Comparison of ENCODE assay signal across 9 cellular contexts in the genomic region with DNA sequence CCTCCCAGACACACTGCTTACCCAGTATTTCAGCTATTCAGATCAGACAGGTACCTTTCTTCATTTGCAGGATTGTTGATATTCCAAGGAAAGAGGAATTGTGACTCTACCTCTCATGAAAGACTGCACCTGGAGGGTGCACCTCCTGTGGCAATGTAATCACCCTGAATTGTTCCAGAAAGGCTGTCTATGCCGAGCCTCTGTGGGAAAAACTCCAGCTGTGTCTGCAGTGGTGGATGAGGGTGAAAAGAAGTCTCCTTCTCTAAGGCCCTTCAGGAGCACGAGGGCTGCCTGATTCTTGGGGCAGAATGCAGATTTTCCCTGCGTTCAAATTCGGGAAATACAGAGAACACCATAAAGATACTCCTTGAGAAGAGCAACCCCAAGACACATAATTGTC.
"Had no signal": no experiment of that assay in that cellular context is flagged by ENCODE, and none has a peak within 500 bp of the region (broad histone marks: within the 10 kb centered on the region; RNA-seq: fewer than 3 reads in every experiment).

No MANE protein-coding gene starts in this region.

- DNase-seq: GM23248, GOT3, H7, H9, HCEC 1CT, HFFc6 had no signal

- H3K9me3 ChIP-seq: HAP-1 had no signal

- H3K27ac Mint-ChIP-seq: GM23338, H9, HFFc6 had no signal

- H3K36me3 ChIP-seq: HAP-1 had no signal

- ATAC-seq: GM23338, HCT116 had no signal

- H3K27ac ChIP-seq: GM23248 had no signal

- H3K4me3 ChIP-seq: GM23248, GM23338, HAP-1 had no signal

- H3K4me1 ChIP-seq: HAP-1 had no signal

- H3K9me3 Mint-ChIP-seq: GM23338, HFFc6 had no signal

- H3K4me3 Mint-ChIP-seq: GM23338, H9, HFFc6 had no signal
